ENCODE assay signal across 8 cellular contexts in genomic region chr13:106151056-106151699, GRCh38.
DNase-seq lines count a peak whose midpoint lies in the region; ATAC-seq, FAIRE-seq and TF ChIP-seq lines count a peak whose summit lies in the region.
"Had no signal": no experiment of that assay in that cellular context is flagged by ENCODE, and none has a peak within 500 bp of the region (broad histone marks: within the 10 kb centered on the region; RNA-seq: fewer than 3 reads in every experiment).

No MANE protein-coding gene starts in this region.

- H3K9me3 Mint-ChIP-seq in mesothelial cell of epicardium: no peaks in the 10 kb centered on the region

- no peak overlapping the region for H3K4me3 Mint-ChIP-seq in mesothelial cell of epicardium

- no peak for TF ChIP-seq POLR2A in GM12891 (IDR thresholded peaks at IDR 0.05; ENCODE audit: low read depth, low read length)

- no peak for FAIRE-seq in GM12891 (lab: Jason Lieb, UNC)
- FAIRE-seq: GM12878 had no signal

- no peak overlapping the region for H3K4me3 ChIP-seq in astrocyte of the cerebellum (ENCODE audit: low read depth, low read length)
- H3K4me3 ChIP-seq: GM12878 had no signal

- DNase-seq in HPDE6-E6E7 (ENCODE audit: extremely low spot score) (peak; percentile 83), astrocyte of the cerebellum (ENCODE audit: low read depth) (peak; percentile 97), islet precursor cell (peak; percentile 92), mesothelial cell of epicardium (ENCODE audit: low spot score in 2 of 2, unreplicated experiment in 2 of 2) (no peak), GM12891 (ENCODE audit: insufficient read length, low spot score) (no peak)

- H3K36me3 Mint-ChIP-seq in mesothelial cell of epicardium: no peaks in the 10 kb centered on the region

- in situ Hi-C loops in astrocyte of the cerebellum (cut with HindIII; ENCODE audit: low sequenced_read_pairs): no loop called here

- no peak for ATAC-seq in HG03565 (IDR thresholded peaks at IDR 0.05; ENCODE audit: unreplicated experiment)
- ATAC-seq in HG02973 (IDR thresholded peaks at IDR 0.05; ENCODE audit: unreplicated experiment): no peak
- ATAC-seq: GM12878 had no signal

- no peaks in the 10 kb centered on the region for H3K27me3 Mint-ChIP-seq in mesothelial cell of epicardium (ENCODE audit: low read depth)

- H3K4me1 Mint-ChIP-seq in mesothelial cell of epicardium: peaks cover 17% of the 10 kb centered on the region

- TF ChIP-seq CTCF in astrocyte of the cerebellum (IDR thresholded peaks at IDR 0.05; ENCODE audit: low read depth, low read length, missing control alignments) (no peak), mesothelial cell of epicardium (IDR thresholded peaks at IDR 0.05; ENCODE audit: unreplicated experiment) (no peak)

- H3K27ac Mint-ChIP-seq in mesothelial cell of epicardium: no peak overlapping the region

TF ChIP-seq in GM12891, 5 proteins besides CTCF, POLR2A, EP300 and RAD21:
- TF ChIP-seq POU2F2 (IDR thresholded peaks at IDR 0.05; ENCODE audit: low read depth, low read length) (no peak), TAF1 (IDR thresholded peaks at IDR 0.05; ENCODE audit: low read depth, low read length) (no peak), SPI1 (IDR thresholded peaks at IDR 0.05; ENCODE audit: low read depth, low read length) (no peak), POLR2AphosphoS5 (IDR thresholded peaks at IDR 0.05; ENCODE audit: low read depth, low read length) (no peak), PAX5 (IDR thresholded peaks at IDR 0.05; ENCODE audit: insufficient read depth, low read length, severe bottlenecking) (no peak)
TF ChIP-seq in GM12891: peak in this region for 0.

Comparison
In these comparisons a context has a peak if more than half of its experiments do, and no peak if none do; other contexts are left out.
1. DNase-seq: peak in HPDE6-E6E7 (single experiment), astrocyte of the cerebellum (single experiment) and islet precursor cell (single experiment); none in mesothelial cell of epicardium (0 of 2) and GM12891 (single experiment).